In genomic region chr2:97869722-97870346, GRCh38 we compare ENCODE assay signal across 11 cellular contexts.
A peak's percentile ranks its signal among the peaks of the same experiment; 100 is the strongest.
DNase-seq lines count a peak whose midpoint lies in the region; ATAC-seq and TF ChIP-seq lines count a peak whose summit lies in the region.
"Had no signal": no experiment of that assay in that cellular context is flagged by ENCODE, and none has a peak within 500 bp of the region (broad histone marks: within the 10 kb centered on the region; RNA-seq: fewer than 3 reads in every experiment).

No MANE protein-coding gene starts in this region.

- CTCF ChIA-PET in A673 (lab: Charles Lee): no interaction called here

- peak overlapping the region; percentile 22 for H3K9ac ChIP-seq in adipocyte (ENCODE audit: low read length)

- H3K4me1 ChIP-seq in A673 (ENCODE audit: insufficient read depth, low read length, poor library complexity, severe bottlenecking) (peaks cover 6% of the 10 kb centered on the region), adipocyte (ENCODE audit: control insufficient read depth, insufficient read depth, low read length) (peaks cover 30% of the 10 kb centered on the region), muscle layer of duodenum (ENCODE audit: control insufficient read depth in 1 of 2, insufficient read depth in 2 of 2, low read length in 2 of 2) (peaks cover 14 to 31% of the 10 kb centered on the region in 2 donors), foreskin keratinocyte (peaks cover 30% of the 10 kb centered on the region)

- no peaks in the 10 kb centered on the region for H3K27me3 ChIP-seq in A673 (replicated peaks; ENCODE audit: insufficient read depth, low read depth, low read length, poor library complexity)
- H3K27me3 ChIP-seq in HL-60 (ENCODE audit: insufficient read depth, poor library complexity, severe bottlenecking): no peaks in the 10 kb centered on the region
- H3K27me3 ChIP-seq in adipocyte (replicated peaks; ENCODE audit: control insufficient read depth, insufficient read depth, low read length): no peaks in the 10 kb centered on the region
- H3K27me3 ChIP-seq in muscle layer of duodenum (ENCODE audit: low read depth, low read length): no peaks in the 10 kb centered on the region
- H3K27me3 ChIP-seq in foreskin keratinocyte: no peaks in the 10 kb centered on the region
- H3K27me3 ChIP-seq: upper lobe of right lung had no signal

- DNase-seq in A673 (ENCODE audit: low spot score) (no peak), HL-60 (ENCODE audit: low read depth in 1 of 2, low spot score in 1 of 2) (no peak), adipocyte (ENCODE audit: low read depth) (no peak), foreskin keratinocyte (no peak), T1000 (lab: John Stamatoyannopoulos, UW) (no peak), SW 1271 (lab: John Stamatoyannopoulos, UW) (no peak)
- DNase-seq: cortex of kidney, upper lobe of right lung had no signal

- peak overlapping the region; percentile 7 for H3K27ac ChIP-seq in A673 (ENCODE audit: low read depth, low read length, poor library complexity, severe bottlenecking)
- H3K27ac ChIP-seq in HL-60 (replicated peaks): peak overlapping the region; percentile 42
- H3K27ac ChIP-seq in muscle layer of duodenum (ENCODE audit: low read length): peak overlapping the region; percentile 0
- no peak overlapping the region for H3K27ac ChIP-seq in foreskin keratinocyte
- H3K27ac ChIP-seq: upper lobe of right lung had no signal

- POLR2A ChIA-PET in A673 (lab: Charles Lee; ENCODE audit: low non-redundant PET): no interaction called here

- H3K4me3 ChIP-seq in A673 (ENCODE audit: low read depth, low read length, poor library complexity, severe bottlenecking) (no peak overlapping the region), HL-60 (replicated peaks; ENCODE audit: insufficient read depth, low read length) (no peak overlapping the region), adipocyte (ENCODE audit: low read length) (peak overlapping the region; percentile 45), muscle layer of duodenum (ENCODE audit: low read depth in 1 of 2, low read length in 2 of 2) (no peak overlapping the region)
- H3K4me3 ChIP-seq: GM23338, upper lobe of right lung had no signal

- no TSS peak for BruUV-seq in A673 (replicated peaks; lab: Mats Ljungman, UMichigan)

- H3K36me3 ChIP-seq in A673 (ENCODE audit: insufficient read depth, low read length, poor library complexity, severe bottlenecking) (no peaks in the 10 kb centered on the region), adipocyte (ENCODE audit: control insufficient read depth, insufficient read depth, low read length, severe bottlenecking) (no peaks in the 10 kb centered on the region), muscle layer of duodenum (ENCODE audit: control insufficient read depth in 1 of 2, insufficient read depth in 2 of 2, low read length in 2 of 2) (no peaks in the 10 kb centered on the region)
- H3K36me3 ChIP-seq: upper lobe of right lung had no signal

- ATAC-seq in foreskin keratinocyte (no peak), GM21367 (IDR thresholded peaks at IDR 0.05; ENCODE audit: unreplicated experiment) (no peak)

- H3K9me3 ChIP-seq in A673 (ENCODE audit: low read depth, low read length, poor library complexity, severe bottlenecking) (no peaks in the 10 kb centered on the region), adipocyte (ENCODE audit: control insufficient read depth, low read length) (no peaks in the 10 kb centered on the region), muscle layer of duodenum (ENCODE audit: control insufficient read depth in 1 of 2, low read length in 2 of 2) (peaks cover 0 to 2% of the 10 kb centered on the region in 2 donors)
- H3K9me3 ChIP-seq: upper lobe of right lung had no signal

- intact Hi-C loops in A673 (cut with micrococcal nuclease; ENCODE audit: unreplicated experiment): no loop called here

- no peak for TF ChIP-seq CTCF in A673 (conservative IDR thresholded peaks at IDR 0.05; ENCODE audit: low read depth, low read length)
- no peak for TF ChIP-seq CTCF in HL-60 (IDR thresholded peaks at IDR 0.05; ENCODE audit: insufficient read depth, low read length)
- TF ChIP-seq CTCF in foreskin keratinocyte (conservative IDR thresholded peaks at IDR 0.05): no peak
